ENCODE assay signal across 15 cellular contexts in genomic region chr13:19559739-19560138, GRCh38. TPM values are rescaled to one million over a fixed set of nuclear protein-coding genes. Genes with fewer than 3 reads are reported as not detected.
"Had no signal": no experiment of that assay in that cellular context is flagged by ENCODE, and none has a peak within 500 bp of the region (broad histone marks: within the 10 kb centered on the region; RNA-seq: fewer than 3 reads in every experiment).

No MANE protein-coding gene starts in this region.

RNA-seq across cellular contexts. Expression of gene TPTE2, which starts 1.6 kb away (rescaled TPM):
- total RNA-seq: activated naive CD4-positive, alpha-beta T cell treated with anti-CD3 and anti-CD28 coated beads for 36 hours; activated naive CD8-positive, alpha-beta T cell treated with anti-CD3 and anti-CD28 coated beads for 36 hours; activated naive CD8-positive, alpha-beta T cell treated with anti-CD3 and anti-CD28 coated beads, Interleukin-2, amount 10 ng/mL, durations not matched to agents 7 days and 5 days; activated T-cell treated with anti-CD3 and anti-CD28 coated beads, Interleukin-2, amount 50 U/mL, for 4 hours; activated T-helper 1 cell treated with anti-CD3 and anti-CD28 coated beads, Interleukin-12 subunit alpha, Interleukin-12 subunit beta, Interleukin-2, Interleukin-4 antibody, amounts not matched to agents 30 ng/mL and 10 ng/mL and 1 ng/mL, durations not matched to agents 14 hours and 24 hours and 36 hours; activated T-helper 2 cell treated with anti-CD3 and anti-CD28 coated beads, Interferon-gamma antibody, Interleukin-2, Interleukin-4, amounts not matched to agents 10 μg/mL and 5 μg/mL and 100 μg/mL, durations not matched to agents 14 hours and 24 hours and 36 hours; ascending aorta; astrocyte; body of pancreas; bronchial epithelial cell; cardiac septum; cerebellum; chondrocyte had no signal
- polyA plus RNA-seq: adipose tissue, cardiac muscle cell had no signal
